Comparison of ENCODE assay signal across 26 cellular contexts in genomic region chr7:83581667-83582435, GRCh38.
"Had no signal": no experiment of that assay in that cellular context is flagged by ENCODE, and none has a peak within 500 bp of the region (broad histone marks: within the 10 kb centered on the region; RNA-seq: fewer than 3 reads in every experiment).

No MANE protein-coding gene starts in this region.

- H3K36me3 ChIP-seq: adrenal gland, SJCRH30, WERI-Rb-1 had no signal

- H3K4me1 ChIP-seq: adrenal gland had no signal

- H3K9me3 ChIP-seq: adrenal gland, SJCRH30, SK-N-SH had no signal

- H3K27ac ChIP-seq: adrenal gland, SJCRH30, WERI-Rb-1 had no signal

- DNase-seq: activated CD4-positive, alpha-beta T cell treated with anti-CD3 and anti-CD28 coated beads for 4 hours; activated CD4-positive, alpha-beta T cell treated with anti-CD3 and anti-CD28 coated beads, Interleukin-2, amount 50 U/mL, for 4 hours; activated CD8-positive, alpha-beta memory T cell treated with anti-CD3 and anti-CD28 coated beads, Interleukin-2, amount 50 U/mL, for 48 hours; activated CD8-positive, alpha-beta T cell treated with anti-CD3 and anti-CD28 coated beads, Interleukin-2, amount 10 ng/mL, durations not matched to agents 7 days and 5 days; activated naive CD4-positive, alpha-beta T cell treated with anti-CD3 and anti-CD28 coated beads, Interleukin-2, amount 50 U/mL, for 16 hours; activated naive CD8-positive, alpha-beta T cell treated with anti-CD3 and anti-CD28 coated beads, Interleukin-2, amount 10 ng/mL, durations not matched to agents 7 days and 5 days; activated T-cell treated with anti-CD3 and anti-CD28 coated beads, Interleukin-2, amount 50 U/mL, for 1 hour; adrenal gland; anterior cingulate cortex; cerebellar nuclear complex; Kasumi-1; KBM-7; NCI-H1048; NCI-H1417; NCI-H1694; NCI-H2029 treated with DMSO at 0.1 percent for 48 hours; NCI-H2227 treated with DMSO at 0.1 percent for 48 hours; NCI-H526; NCI-H774; Right ventricle myocardium superior; RPMI8226; SJCRH30; SK-N-SH; T-helper 1 cell; WERI-Rb-1 had no signal

- H3K27me3 ChIP-seq: adrenal gland, SJCRH30 had no signal

- ATAC-seq: activated CD4-positive, CD25-positive, alpha-beta regulatory T cell treated with anti-CD3 and anti-CD28 coated beads, Interleukin-2, amount 50 U/mL, for 24 hours; activated CD8-positive, alpha-beta T cell treated with anti-CD3 and anti-CD28 coated beads, Interleukin-2, amount 10 ng/mL, durations not matched to agents 7 days and 5 days had no signal

- H3K4me3 ChIP-seq: adrenal gland, SJCRH30 had no signal
